ENCODE assay signal across 20 cellular contexts in the genomic region with DNA sequence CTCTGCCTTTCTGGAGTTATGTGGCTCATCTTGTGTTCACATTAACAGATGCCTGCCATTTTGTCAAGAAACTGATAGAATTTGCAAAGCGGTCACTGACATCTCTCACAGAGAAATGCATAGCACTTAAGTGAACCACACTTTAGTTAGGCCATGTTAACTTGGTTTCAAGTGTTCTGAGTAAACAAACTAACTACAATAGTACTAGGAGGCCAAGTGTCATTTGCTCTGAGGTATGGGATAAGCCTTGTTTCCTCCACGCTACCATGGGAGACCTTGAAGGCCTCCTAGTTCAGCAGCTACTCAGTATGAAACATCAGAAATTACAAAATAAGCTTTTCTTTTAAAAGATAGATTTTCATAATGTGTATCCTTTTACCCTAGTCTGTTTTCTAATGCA.
"Had no signal": no experiment of that assay in that cellular context is flagged by ENCODE, and none has a peak within 500 bp of the region (broad histone marks: within the 10 kb centered on the region; RNA-seq: fewer than 3 reads in every experiment).

No MANE protein-coding gene starts in this region.

- H3K27me3 ChIP-seq: esophagus squamous epithelium, gastroesophageal sphincter, neutrophil, spleen, testis, tibial nerve had no signal

- H3K36me3 ChIP-seq: esophagus squamous epithelium, gastroesophageal sphincter, left ventricle myocardium inferior, neutrophil, spleen, tibial nerve had no signal

- H3K4me3 ChIP-seq: esophagus squamous epithelium, gastroesophageal sphincter, left ventricle myocardium inferior, lung, spleen, testis, tibial nerve had no signal

- H3K27ac ChIP-seq: esophagus squamous epithelium, gastroesophageal sphincter, left ventricle myocardium inferior, neutrophil, spleen, testis, tibial nerve had no signal

- H3K4me1 ChIP-seq: esophagus squamous epithelium, gastroesophageal sphincter, left ventricle myocardium inferior, spleen, testis, tibial nerve had no signal

- DNase-seq: esophagus squamous epithelium; foreskin fibroblast; glutamatergic neuron; immature natural killer cell; left ventricle myocardium inferior; mesendoderm; naive B cell; posterior cingulate gyrus; spleen; stimulated activated CD4-positive, alpha-beta T cell treated with anti-CD3 and anti-CD28 coated beads, Interleukin-15, amount 100 ng/mL, for 24 hours; stimulated activated CD4-positive, alpha-beta T cell treated with anti-CD3 and anti-CD28 coated beads, Interleukin-1b, Interleukin-23, amount 100 ng/mL, for 48 hours; stimulated activated CD4-positive, alpha-beta T cell treated with anti-CD3 and anti-CD28 coated beads, Interleukin-4, amount 100 ng/mL, for 24 hours; stimulated activated naive B cell treated with anti-CD40 and anti-IgM and Interleukin-4, amounts not matched to agents 10 μg/mL and 1 μg/mL and 100 μg/mL, for 72 hours; stimulated activated naive CD8-positive, alpha-beta T cell treated with anti-CD3 and anti-CD28 coated beads, Interleukin-15, amount 100 ng/mL, for 72 hours; testis had no signal

- ATAC-seq: gastroesophageal sphincter; sciatic nerve; stimulated activated naive B cell treated with anti-CD40 and anti-IgM and Interleukin-4, amounts not matched to agents 10 μg/mL and 1 μg/mL and 100 μg/mL, for 72 hours; stimulated activated naive CD8-positive, alpha-beta T cell treated with anti-CD3 and anti-CD28 coated beads, Interleukin-15, amount 100 ng/mL, for 72 hours had no signal

- H3K9me3 ChIP-seq: esophagus squamous epithelium, gastroesophageal sphincter, left ventricle myocardium inferior, neutrophil, spleen, testis, tibial nerve had no signal
